ENCODE assay signal across 9 cellular contexts in the genomic region with DNA sequence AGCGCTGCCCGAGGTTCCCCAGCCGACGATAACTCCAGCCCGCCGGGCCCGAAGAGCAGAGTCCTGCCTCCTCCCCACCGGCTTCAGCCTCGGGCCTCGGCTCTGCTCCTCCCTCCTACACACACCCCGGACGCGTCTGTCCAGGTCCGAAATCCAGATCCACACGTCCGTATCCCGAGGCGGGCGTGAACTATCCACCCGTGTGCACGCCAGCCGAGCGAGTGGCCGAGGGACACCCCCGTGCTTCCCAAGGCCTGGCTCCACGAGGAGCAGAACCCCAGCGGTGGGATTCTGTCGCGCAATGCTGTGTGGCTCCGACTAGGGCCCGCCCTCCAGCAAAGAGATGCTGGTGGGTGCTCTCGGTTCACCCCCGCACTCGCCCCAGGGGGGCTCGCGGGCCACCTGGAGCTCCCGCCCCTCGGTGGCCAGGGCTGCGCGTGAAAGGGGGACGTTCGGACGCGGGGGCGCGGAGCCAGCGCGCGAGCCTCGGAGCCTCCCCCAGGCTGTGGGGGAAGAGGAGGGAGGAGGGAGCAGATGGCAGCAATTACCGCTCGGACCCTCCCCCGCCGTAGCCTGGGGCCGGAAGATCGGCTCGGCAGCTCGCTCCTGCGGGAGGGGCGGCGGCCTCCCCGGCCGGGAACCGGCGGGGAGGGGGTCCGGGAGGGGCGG. TPM values are rescaled to one million over a fixed set of nuclear protein-coding genes. Genes with fewer than 3 reads are reported as not detected.
DNase-seq lines count a peak whose midpoint lies in the region; ATAC-seq and TF ChIP-seq lines count a peak whose summit lies in the region.
"Had no signal": no experiment of that assay in that cellular context is flagged by ENCODE, and none has a peak within 500 bp of the region (broad histone marks: within the 10 kb centered on the region; RNA-seq: fewer than 3 reads in every experiment).

No MANE protein-coding gene starts in this region.

- in situ Hi-C loops in transverse colon (cut with MboI; ENCODE audit: low pct_ligation_motif_present in 1 of 4, low pct_unique_long_range_greater_than_20kb in 1 of 4, low sequenced_read_pairs in 3 of 4), result no loop called here

- peaks cover 59% of the 10 kb centered on the region for H3K27me3 ChIP-seq in transverse colon

- no peak for ATAC-seq in GM19324 (IDR thresholded peaks at IDR 0.05; ENCODE audit: low FRiP score, unreplicated experiment)

- TF ChIP-seq CTCF in choroid plexus epithelial cell (conservative IDR thresholded peaks at IDR 0.05; ENCODE audit: low read depth, low read length) (no peak), transverse colon (IDR thresholded peaks at IDR 0.05) (no peak)

- H3K27ac ChIP-seq in transverse colon, result no peak overlapping the region

- H3K9me3 ChIP-seq in transverse colon, result no peaks in the 10 kb centered on the region

- peaks cover 10 to 30% (median 19%) of the 10 kb centered on the region in 4 donors for H3K4me1 ChIP-seq in transverse colon

- TF ChIP-seq POLR2A in transverse colon (IDR thresholded peaks at IDR 0.05), result no peak

- intact Hi-C loops in transverse colon (cut with DNase I; ENCODE audit: low total_unique reads), result no loop called here

- no peak for TF ChIP-seq EP300 in transverse colon (IDR thresholded peaks at IDR 0.05; ENCODE audit: low read depth)

- peak; percentile 60 for DNase-seq in NCI-H748 (lab: John Stamatoyannopoulos, UW; ENCODE audit: unreplicated experiment)
- no peak for DNase-seq in NCI-H748 treated with DMSO at 0.1 percent for 48 hours (lab: John Stamatoyannopoulos, UW)
- no peak for DNase-seq in choroid plexus epithelial cell (ENCODE audit: low read depth)
- peak; percentile 89 for DNase-seq in mesenteric fat pad (ENCODE audit: low spot score)
- DNase-seq in transverse colon, result no peak
- DNase-seq in Kasumi-1 (lab: John Stamatoyannopoulos, UW), result no peak
- DNase-seq in globus pallidus (ENCODE audit: low spot score), result no peak

- WGBS in transverse colon (ENCODE audit: low coverage in 1 of 2), 2 donors, result 3 to 12% methylated on average over 6 to 23 of the region's 67 CpGs

- H3K36me3 ChIP-seq in transverse colon, result no peaks in the 10 kb centered on the region

- peak overlapping the region; percentile 51 for H3K4me3 ChIP-seq in choroid plexus epithelial cell (ENCODE audit: low read depth, low read length)
- peak overlapping the region; percentile 14 to 40 (median 26) for H3K4me3 ChIP-seq in transverse colon

RNA-seq across cellular contexts. Expression of a gene that starts 18.9 kb away (rescaled TPM):
- total RNA-seq in mesenteric fat pad (not detected), transverse colon (not detected)
- total RNA-seq: CD8-positive, alpha-beta memory T cell had no signal

RNA-seq across cellular contexts. Expression of a gene that starts 20.4 kb away (rescaled TPM):
- total RNA-seq in mesenteric fat pad (1.3 TPM), transverse colon (not detected)

RNA-seq across cellular contexts. Expression of a gene that starts 38.3 kb away (rescaled TPM):
- total RNA-seq in mesenteric fat pad (85.2 TPM), transverse colon (100 to 1,000 TPM; 115 to 440 (median 137) TPM)

Comparison
In these comparisons a context has a peak if more than half of its experiments do, and no peak if none do; other contexts are left out.
1. DNase-seq: peak in NCI-H748 (single experiment) and mesenteric fat pad (single experiment); none in NCI-H748 treated with DMSO at 0.1 percent for 48 hours (single experiment), choroid plexus epithelial cell (single experiment), transverse colon (single experiment), Kasumi-1 (0 of 2) and globus pallidus (single experiment).